In the genomic region with DNA sequence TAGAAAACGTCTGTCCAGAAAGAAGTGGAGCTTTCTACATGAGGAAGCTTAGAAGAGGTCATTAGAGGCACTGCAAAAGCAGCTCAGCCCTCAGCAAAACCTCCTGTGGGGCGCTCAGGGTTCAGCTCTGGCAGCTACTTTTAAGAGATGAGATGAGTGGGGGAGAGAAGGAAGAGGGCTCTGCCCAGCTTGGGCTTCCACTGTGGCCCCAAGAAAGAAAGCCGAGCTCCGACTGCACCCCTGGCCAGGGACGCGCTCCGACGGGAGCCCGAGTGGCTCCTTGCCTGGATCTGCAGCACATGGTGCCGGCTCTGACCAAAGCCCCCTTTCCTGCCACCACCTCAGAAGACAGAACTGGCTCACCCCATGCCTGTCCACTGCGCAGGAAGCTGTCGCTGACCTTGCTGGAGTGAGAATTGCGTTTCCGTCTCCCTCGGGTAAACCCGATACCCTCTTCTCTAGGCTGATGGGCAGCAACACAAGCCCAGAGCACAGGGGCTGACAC, we compare ENCODE assay signal across 18 cellular contexts. TPM values are rescaled to one million over a fixed set of nuclear protein-coding genes. Genes with fewer than 3 reads are reported as not detected.
DNase-seq lines count a peak whose midpoint lies in the region; ATAC-seq and TF ChIP-seq lines count a peak whose summit lies in the region.
"Had no signal": no experiment of that assay in that cellular context is flagged by ENCODE, and none has a peak within 500 bp of the region (broad histone marks: within the 10 kb centered on the region; RNA-seq: fewer than 3 reads in every experiment).

No MANE protein-coding gene starts in this region.

- H2AFZ ChIP-seq in OCI-LY1 (ENCODE audit: low read length) = no peak overlapping the region

- H3K27me3 Mint-ChIP-seq in glutamatergic neuron (ENCODE audit: unreplicated experiment) = peaks cover 18% of the 10 kb centered on the region
- H3K27me3 Mint-ChIP-seq: CD4-positive, alpha-beta T cell had no signal

- no peaks in the 10 kb centered on the region for H3K9me3 ChIP-seq in OCI-LY1 (ENCODE audit: low read length)
- H3K9me3 ChIP-seq: MG63, Peyer's patch had no signal

- H3K4me2 ChIP-seq in OCI-LY1 (ENCODE audit: low read length) = no peak overlapping the region

- peaks cover 14% of the 10 kb centered on the region for H3K36me3 Mint-ChIP-seq in glutamatergic neuron (ENCODE audit: unreplicated experiment)

- H3K4me3 Mint-ChIP-seq in glutamatergic neuron (ENCODE audit: unreplicated experiment) = peak overlapping the region; percentile 20
- H3K4me3 Mint-ChIP-seq: CD4-positive, alpha-beta T cell had no signal

- peak; percentile 51 for DNase-seq in DMS79 treated with DMSO at 0.1 percent for 48 hours (lab: John Stamatoyannopoulos, UW)
- no peak for DNase-seq in glutamatergic neuron
- DNase-seq in posterior vena cava (ENCODE audit: low spot score) = peak; percentile 47
- DNase-seq in MV-4-11 (lab: John Stamatoyannopoulos, UW) = no peak
- DNase-seq: CD4-positive, alpha-beta T cell; DMS53; GOT3; Karpas-422; MG63; NCI-H1092 treated with DMSO at 0.1 percent for 48 hours; NCI-H226; NCI-H524 treated with DMSO at 0.1 percent for 48 hours; Peyer's patch; Right ventricle myocardium superior had no signal

- H3K4me1 ChIP-seq in OCI-LY1 (ENCODE audit: insufficient read depth, low read length, severe bottlenecking) = peaks cover 37% of the 10 kb centered on the region
- H3K4me1 ChIP-seq: Peyer's patch had no signal

- no peaks in the 10 kb centered on the region for H3K9me2 ChIP-seq in OCI-LY1 (ENCODE audit: low read depth, low read length)

- H3K9ac ChIP-seq in OCI-LY1 (ENCODE audit: low read length) = no peak overlapping the region

- intact Hi-C loops in posterior vena cava (cut with DNase I) = no loop called here

- H3F3A ChIP-seq in OCI-LY1 (ENCODE audit: insufficient read depth, low read length) = no peaks in the 10 kb centered on the region

- H3K4me1 Mint-ChIP-seq in glutamatergic neuron (ENCODE audit: low read depth, unreplicated experiment) = peaks cover 30% of the 10 kb centered on the region

- H3K36me3 ChIP-seq in OCI-LY1 (ENCODE audit: insufficient read depth, low read length) = peaks cover 37% of the 10 kb centered on the region; the same call in 1 of the 2 replicates

- H4K20me1 ChIP-seq in OCI-LY1 (ENCODE audit: insufficient read depth, low read length) = no peaks in the 10 kb centered on the region

- TF ChIP-seq CTCF in OCI-LY1 (IDR thresholded peaks at IDR 0.05; ENCODE audit: low read length) = no peak
- no peak for TF ChIP-seq CTCF in glutamatergic neuron (IDR thresholded peaks at IDR 0.05; ENCODE audit: partially characterized antibody, unreplicated experiment)

- no peaks in the 10 kb centered on the region for H3K79me2 ChIP-seq in OCI-LY1 (ENCODE audit: insufficient read depth, low read length)

- peak overlapping the region; percentile 1 for H3K27ac ChIP-seq in OCI-LY1 (ENCODE audit: low read depth, low read length, poor library complexity, severe bottlenecking)
- H3K27ac ChIP-seq: Peyer's patch, SK-N-MC had no signal

- peaks cover 14% of the 10 kb centered on the region for H3K9me3 Mint-ChIP-seq in glutamatergic neuron (ENCODE audit: unreplicated experiment)
- H3K9me3 Mint-ChIP-seq: CD4-positive, alpha-beta T cell had no signal

- no peak overlapping the region for H3K4me3 ChIP-seq in OCI-LY1 (ENCODE audit: low read depth, low read length, poor library complexity, severe bottlenecking)
- H3K4me3 ChIP-seq: MG63, Peyer's patch, SK-N-MC had no signal

- no peaks in the 10 kb centered on the region for H3K27me3 ChIP-seq in OCI-LY1 (ENCODE audit: insufficient read depth, low read length)
- H3K27me3 ChIP-seq: MG63, Peyer's patch had no signal

- ATAC-seq in GM21825 (IDR thresholded peaks at IDR 0.05; ENCODE audit: unreplicated experiment) = no peak
- ATAC-seq in HG03025 (IDR thresholded peaks at IDR 0.05; ENCODE audit: low FRiP score, unreplicated experiment) = no peak

- peak overlapping the region; percentile 59 for H3K27ac Mint-ChIP-seq in glutamatergic neuron (ENCODE audit: unreplicated experiment)
- H3K27ac Mint-ChIP-seq: CD4-positive, alpha-beta T cell had no signal

RNA-seq across cellular contexts. Expression of a gene that starts 36.4 kb away (rescaled TPM):
- total RNA-seq in glutamatergic neuron (ENCODE audit: unreplicated experiment) (41.2 TPM), posterior vena cava (10 to 100 TPM; 19.5 to 21.7 TPM)

RNA-seq across cellular contexts. Expression of a gene that starts 54.1 kb away (rescaled TPM):
- 102 TPM for total RNA-seq in glutamatergic neuron (ENCODE audit: unreplicated experiment)
- 10 to 100 TPM; 43.7 to 46.9 TPM for total RNA-seq in posterior vena cava

Comparison
In these comparisons a context has a peak if more than half of its experiments do, and no peak if none do; other contexts are left out.
1. DNase-seq: peak in DMS79 treated with DMSO at 0.1 percent for 48 hours (single experiment) and posterior vena cava (single experiment); none in glutamatergic neuron (single experiment) and MV-4-11 (single experiment).